In genomic region chr9:136900988-136901515, GRCh38 we compare ENCODE assay signal across 8 cellular contexts. TPM values are rescaled to one million over a fixed set of nuclear protein-coding genes. Genes with fewer than 3 reads are reported as not detected.
DNase-seq lines count a peak whose midpoint lies in the region; ATAC-seq and TF ChIP-seq lines count a peak whose summit lies in the region.

No MANE protein-coding gene starts in this region.

- no peak for TF ChIP-seq CTCF in heart left ventricle (IDR thresholded peaks at IDR 0.05)
- no peak for TF ChIP-seq CTCF in body of pancreas (IDR thresholded peaks at IDR 0.05)
- TF ChIP-seq CTCF in lung (IDR thresholded peaks at IDR 0.05; ENCODE audit: control extremely low read depth, extremely low read depth) = no peak
- no peak for TF ChIP-seq CTCF in upper lobe of right lung (IDR thresholded peaks at IDR 0.05)

- H3K4me1 ChIP-seq in heart left ventricle (peaks cover 0 to 37% (median 32%) of the 10 kb centered on the region in 12 donors), body of pancreas (peaks cover 54% of the 10 kb centered on the region), lung (ENCODE audit: control insufficient read depth in 2 of 2, insufficient read depth in 2 of 2, low read length in 2 of 2) (peaks cover 3 to 17% of the 10 kb centered on the region in 2 donors), upper lobe of right lung (peaks cover 31% of the 10 kb centered on the region)

- H3K4me3 ChIP-seq in heart left ventricle (no peak overlapping the region), body of pancreas (no peak overlapping the region), lung (no peak overlapping the region), upper lobe of right lung (no peak overlapping the region)

- 49 to 61% (median 58%) methylated on average over 13 of the region's 13 CpGs for WGBS in heart left ventricle, 4 donors
- 63 to 67% methylated on average over 12 to 13 of the region's 13 CpGs for WGBS in body of pancreas, 2 donors
- 54 to 66% methylated on average over 13 of the region's 13 CpGs for WGBS in lung, 2 donors

- H3K9me3 ChIP-seq in heart left ventricle = no peaks in the 10 kb centered on the region
- no peaks in the 10 kb centered on the region for H3K9me3 ChIP-seq in body of pancreas
- H3K9me3 ChIP-seq in lung (ENCODE audit: control insufficient read depth in 2 of 2, insufficient read depth in 1 of 2, low read length in 1 of 2) = no peaks in the 10 kb centered on the region
- H3K9me3 ChIP-seq in upper lobe of right lung = no peaks in the 10 kb centered on the region

- no peak for DNase-seq in heart left ventricle
- DNase-seq in Right ventricle myocardium inferior (ENCODE audit: missing footprints) = no peak
- peak; percentile 44 to 56 (median 52) for DNase-seq in body of pancreas
- peak; percentile 72 for DNase-seq in lung (ENCODE audit: low spot score)
- DNase-seq in upper lobe of right lung = peak; percentile 81
- DNase-seq in GM19238 (ENCODE audit: insufficient read length, low spot score) = no peak
- DNase-seq in NCI-H774 (lab: John Stamatoyannopoulos, UW) = no peak
- DNase-seq in NCI-H2171 treated with DMSO at 0.1 percent for 48 hours (lab: John Stamatoyannopoulos, UW) = no peak

- H3K27me3 ChIP-seq in heart left ventricle (no peaks in the 10 kb centered on the region), body of pancreas (no peaks in the 10 kb centered on the region), lung (ENCODE audit: control insufficient read depth, insufficient read depth) (no peaks in the 10 kb centered on the region), upper lobe of right lung (no peaks in the 10 kb centered on the region)

- H3K27ac ChIP-seq in heart left ventricle = peak overlapping the region in 11 of 12 donors; percentile 64 to 94 (median 81)
- H3K27ac ChIP-seq in body of pancreas = peak overlapping the region; percentile 79 to 93 (median 87)
- H3K27ac ChIP-seq in lung (ENCODE audit: low read depth in 1 of 2, low read length in 1 of 2) = peak overlapping the region; percentile 62 to 94
- peak overlapping the region; percentile 83 for H3K27ac ChIP-seq in upper lobe of right lung

- intact Hi-C loops in heart left ventricle (cut with DNase I) (loop anchor here in 3 of 10 donors (5.0 kb wide), 2 partner anchors 36 to 41 kb away; partner anchors contain the start of gene FBXW5 (in 2 of the 3)), Right ventricle myocardium inferior (cut with DNase I) (loop anchor here (5.0 kb wide), 2 partner anchors 41 to 54 kb away; partner anchors contain the start of genes FBXW5 and PHPT1), body of pancreas (cut with DNase I) (no loop called here), upper lobe of right lung (cut with DNase I) (no loop called here)

- TF ChIP-seq POLR2A in heart left ventricle (IDR thresholded peaks at IDR 0.05) = no peak
- no peak for TF ChIP-seq POLR2A in body of pancreas (IDR thresholded peaks at IDR 0.05)

- ATAC-seq in heart left ventricle = peak in 1 of 4 donors; percentile 26
- ATAC-seq in Right ventricle myocardium inferior = no peak
- peak; percentile 49 for ATAC-seq in body of pancreas
- peak; percentile 71 for ATAC-seq in lung (ENCODE audit: insufficient read depth, low FRiP score)
- peak; percentile 82 for ATAC-seq in upper lobe of right lung

- H3K36me3 ChIP-seq in heart left ventricle (peaks cover 0 to 36% (median 29%) of the 10 kb centered on the region in 9 donors), body of pancreas (replicated peaks in 1 of 2; ENCODE audit: insufficient read depth in 1 of 2, low read depth in 2 of 2) (no peaks in the 10 kb centered on the region), lung (ENCODE audit: control insufficient read depth in 2 of 2, insufficient read depth in 2 of 2, low read length in 2 of 2) (peaks cover 0 to 10% of the 10 kb centered on the region in 2 donors), upper lobe of right lung (peaks cover 25% of the 10 kb centered on the region)

RNA-seq across cellular contexts. Expression of gene TRAF2, which starts 14.7 kb away (rescaled TPM):
- 10 to 100 TPM in 3 of 9 donors, 1 to 10 TPM in 6; 6.3 to 14.7 (median 9.1) TPM for total RNA-seq in heart left ventricle
- polyA plus RNA-seq in heart left ventricle = 10 to 100 TPM; 10.6 to 28.3 TPM
- total RNA-seq in Right ventricle myocardium inferior = 12.6 TPM
- total RNA-seq in body of pancreas = 10 to 100 TPM in 1 of 2 donors, 1 to 10 TPM in 1; 5.2 to 30.7 TPM
- total RNA-seq in lung = 10 to 100 TPM; 17.2 to 19.1 TPM
- 10 to 100 TPM; 11.3 to 13.2 TPM for polyA plus RNA-seq in lung
- total RNA-seq in upper lobe of right lung = 14.8 TPM

RNA-seq across cellular contexts. Expression of gene EDF1, which starts 34.9 kb away (rescaled TPM):
- 100 to 1,000 TPM; 289 to 467 (median 341) TPM for total RNA-seq in heart left ventricle
- 100 to 1,000 TPM; 454 to 605 TPM for polyA plus RNA-seq in heart left ventricle
- total RNA-seq in Right ventricle myocardium inferior = 358 TPM
- 100 to 1,000 TPM; 196 to 238 TPM for total RNA-seq in body of pancreas
- 100 to 1,000 TPM; 283 to 298 TPM for total RNA-seq in lung
- polyA plus RNA-seq in lung = 100 to 1,000 TPM; 308 to 670 TPM
- total RNA-seq in upper lobe of right lung = 250 TPM

RNA-seq across cellular contexts. Expression of gene FBXW5, which starts 43.5 kb away (rescaled TPM):
- total RNA-seq in heart left ventricle = 100 to 1,000 TPM; 110 to 388 (median 147) TPM
- polyA plus RNA-seq in heart left ventricle = 100 to 1,000 TPM; 189 to 206 TPM
- total RNA-seq in Right ventricle myocardium inferior = 143 TPM
- 100 to 1,000 TPM; 156 to 161 TPM for total RNA-seq in body of pancreas
- 100 to 1,000 TPM in 1 of 2 donors, 10 to 100 TPM in 1; 56.6 to 118 TPM for total RNA-seq in lung
- 100 to 1,000 TPM in 1 of 2 donors, 10 to 100 TPM in 1; 89.1 to 109 TPM for polyA plus RNA-seq in lung
- total RNA-seq in upper lobe of right lung = 91.2 TPM

RNA-seq across cellular contexts. Expression of gene C8G, which starts 44.0 kb away (rescaled TPM):
- total RNA-seq in heart left ventricle (1 to 10 TPM in 7 of 9 donors, not detected in 2; 1.2 to 3.7 (median 1.5) TPM), Right ventricle myocardium inferior (1.3 TPM), body of pancreas (not detected), lung (1 to 10 TPM in 1 of 2 donors, not detected in 1; 2.1 TPM), upper lobe of right lung (1.1 TPM)
- polyA plus RNA-seq in heart left ventricle (1 to 10 TPM; 1.0 to 3.1 TPM), lung (1 to 10 TPM in 1 of 2 donors, under 1 TPM in 1; 0.90 to 1.4 TPM)

RNA-seq across cellular contexts. Expression of gene MAMDC4, which starts 48.9 kb away (rescaled TPM):
- total RNA-seq in heart left ventricle (1 to 10 TPM; 2.9 to 8.3 (median 6.1) TPM), Right ventricle myocardium inferior (12.8 TPM), body of pancreas (10 to 100 TPM in 1 of 2 donors, 1 to 10 TPM in 1; 6.5 to 25.7 TPM), lung (10 to 100 TPM in 1 of 2 donors, 1 to 10 TPM in 1; 5.6 to 13.2 TPM), upper lobe of right lung (12.9 TPM)
- polyA plus RNA-seq in heart left ventricle (10 to 100 TPM in 1 of 2 donors, 1 to 10 TPM in 1; 4.5 to 14.9 TPM), lung (1 to 10 TPM; 7.0 to 7.3 TPM)

Comparison
In these comparisons a context has a peak if more than half of its experiments do, and no peak if none do; other contexts are left out.
1. DNase-seq: peak in body of pancreas (4 of 4), lung (single experiment) and upper lobe of right lung (single experiment); none in heart left ventricle (0 of 5), Right ventricle myocardium inferior (single experiment), GM19238 (single experiment), NCI-H774 (single experiment) and NCI-H2171 treated with DMSO at 0.1 percent for 48 hours (single experiment).
2. Peak in every context shown above with its lines, with median percentiles within 50 percentile points of each other: H3K27ac ChIP-seq.